Comparison of ENCODE assay signal across 19 cellular contexts in genomic region chr3:133301194-133301593, GRCh38.
DNase-seq lines count a peak whose midpoint lies in the region; ATAC-seq, FAIRE-seq and TF ChIP-seq lines count a peak whose summit lies in the region.
"Had no signal": no experiment of that assay in that cellular context is flagged by ENCODE, and none has a peak within 500 bp of the region (broad histone marks: within the 10 kb centered on the region; RNA-seq: fewer than 3 reads in every experiment).

No MANE protein-coding gene starts in this region.

- H3K4me1 ChIP-seq in small intestine (ENCODE audit: control insufficient read depth in 2 of 2, insufficient read depth in 1 of 2, low read depth in 1 of 2, low read length in 1 of 2), result no peaks in the 10 kb centered on the region
- H3K4me1 ChIP-seq: Peyer's patch had no signal

- no peak overlapping the region for H3K4me3 ChIP-seq in kidney epithelial cell (ENCODE audit: low read depth, low read length)
- no peak overlapping the region for H3K4me3 ChIP-seq in small intestine (ENCODE audit: low read depth in 1 of 2, low read length in 2 of 2)
- H3K4me3 ChIP-seq: BLaER1 treated with 17β-estradiol and CSF1 and Interleukin-3, amounts not matched to agents 10 nM and 100 nM; esophagus squamous epithelium; Peyer's patch had no signal

- H3K36me3 ChIP-seq in kidney epithelial cell (ENCODE audit: control insufficient read depth, insufficient read depth, low read length) (no peaks in the 10 kb centered on the region), small intestine (ENCODE audit: control insufficient read depth in 2 of 2, insufficient read depth in 2 of 2, low read length in 2 of 2) (no peaks in the 10 kb centered on the region)
- H3K36me3 ChIP-seq: BLaER1 treated with 17β-estradiol and CSF1 and Interleukin-3, amounts not matched to agents 10 nM and 100 nM; esophagus squamous epithelium; Peyer's patch had no signal

- no peaks in the 10 kb centered on the region for H3K27me3 ChIP-seq in kidney epithelial cell (ENCODE audit: control insufficient read depth, insufficient read depth, low read length)
- no peaks in the 10 kb centered on the region for H3K27me3 ChIP-seq in small intestine (ENCODE audit: control insufficient read depth in 2 of 2, insufficient read depth in 2 of 2, low read length in 2 of 2)
- H3K27me3 ChIP-seq: BLaER1 treated with 17β-estradiol and CSF1 and Interleukin-3, amounts not matched to agents 10 nM and 100 nM; esophagus squamous epithelium; Peyer's patch had no signal

- ATAC-seq in GM21515 (IDR thresholded peaks at IDR 0.05; ENCODE audit: unreplicated experiment) (no peak), HG03439 (IDR thresholded peaks at IDR 0.05; ENCODE audit: unreplicated experiment) (no peak)

- WGBS in small intestine, 3 donors, result 53 to 67% (median 62%) methylated on average over 3 of the region's 3 CpGs

- TF ChIP-seq CTCF in kidney epithelial cell (IDR thresholded peaks at IDR 0.05; ENCODE audit: insufficient read depth, low read length, poor library complexity, severe bottlenecking), result no peak

- DNase-seq in AG08395 (ENCODE audit: low spot score) (peak; percentile 40), HTR-8/SVneo (ENCODE audit: insufficient read length, low spot score) (peak; percentile 28), astrocyte of the hippocampus (ENCODE audit: low read depth, low spot score) (peak; percentile 83), kidney epithelial cell (ENCODE audit: low read depth) (peak; percentile 77), small intestine (no peak)
- DNase-seq in effector CD4-positive, alpha-beta T cell, result no peak
- DNase-seq: activated gamma-delta T cell; caudate nucleus; esophagus squamous epithelium; H7; NCI-H1105; NCI-H446; Peyer's patch; stimulated activated CD4-positive, alpha-beta T cell treated with anti-CD3 and anti-CD28 coated beads, Interleukin-2, amount 100 ng/mL, for 48 hours had no signal

- FAIRE-seq in HTR-8/SVneo (lab: Jason Lieb, UNC) (no peak), small intestine (lab: Jason Lieb, UNC) (no peak)
- FAIRE-seq: GM18507, TTC549 had no signal

- H3K27ac ChIP-seq in small intestine (ENCODE audit: low read depth in 1 of 2, low read length in 1 of 2), result no peak overlapping the region
- H3K27ac ChIP-seq: BLaER1 treated with 17β-estradiol and CSF1 and Interleukin-3, amounts not matched to agents 10 nM and 100 nM; esophagus squamous epithelium; Peyer's patch had no signal

- no peaks in the 10 kb centered on the region for H3K9me3 ChIP-seq in small intestine (ENCODE audit: control insufficient read depth, low read depth)
- H3K9me3 ChIP-seq: esophagus squamous epithelium, Peyer's patch had no signal

Comparison
In these comparisons a context has a peak if more than half of its experiments do, and no peak if none do; other contexts are left out.
1. DNase-seq: peak in AG08395 (single experiment), HTR-8/SVneo (single experiment), astrocyte of the hippocampus (single experiment) and kidney epithelial cell (single experiment); none in effector CD4-positive, alpha-beta T cell (single experiment) and small intestine (single experiment).